Comparison of ENCODE assay signal across 8 cellular contexts in the genomic region with DNA sequence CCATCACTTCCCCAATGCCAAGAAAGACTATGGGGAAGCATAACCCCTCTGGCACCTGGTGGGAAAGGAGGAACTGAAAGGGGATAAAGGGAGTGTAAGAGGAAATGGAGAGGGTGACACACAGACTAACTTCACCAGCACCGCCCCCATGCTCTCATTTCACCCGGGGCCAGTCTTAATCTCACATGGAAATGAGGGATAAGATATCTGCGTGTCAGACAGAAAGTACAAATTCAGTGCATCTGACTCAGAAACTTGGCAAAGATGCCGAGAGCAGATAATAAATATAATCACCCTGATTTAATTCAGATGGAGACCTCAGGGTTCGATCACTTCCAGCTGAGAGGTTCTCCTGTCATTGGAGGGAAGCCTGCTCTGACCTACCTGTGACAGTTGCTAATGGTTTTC.
A peak's percentile ranks its signal among the peaks of the same experiment; 100 is the strongest.
DNase-seq lines count a peak whose midpoint lies in the region; ATAC-seq and TF ChIP-seq lines count a peak whose summit lies in the region.

No MANE protein-coding gene starts in this region.

- H2AFZ ChIP-seq in MM.1S (ENCODE audit: low read length), result no peak overlapping the region

- no peaks in the 10 kb centered on the region for H3K9me3 Mint-ChIP-seq in activated T-helper 17 cell treated with anti-CD3 and anti-CD28 coated beads, Interleukin-2, amount 50 U/mL, for 72 hours
- H3K9me3 Mint-ChIP-seq in stimulated activated naive B cell treated with anti-CD40 and anti-IgM and Interleukin-4, amounts not matched to agents 10 μg/mL and 1 μg/mL and 100 μg/mL, for 72 hours, result no peaks in the 10 kb centered on the region

- H3K9ac ChIP-seq in MM.1S (ENCODE audit: low read length), result no peak overlapping the region

- H3K27me3 Mint-ChIP-seq in activated T-helper 17 cell treated with anti-CD3 and anti-CD28 coated beads, Interleukin-2, amount 50 U/mL, for 72 hours, result no peaks in the 10 kb centered on the region
- no peaks in the 10 kb centered on the region for H3K27me3 Mint-ChIP-seq in stimulated activated naive B cell treated with anti-CD40 and anti-IgM and Interleukin-4, amounts not matched to agents 10 μg/mL and 1 μg/mL and 100 μg/mL, for 72 hours

- peaks cover 19% of the 10 kb centered on the region for H3K4me1 Mint-ChIP-seq in activated T-helper 17 cell treated with anti-CD3 and anti-CD28 coated beads, Interleukin-2, amount 50 U/mL, for 72 hours
- peaks cover 21 to 24% of the 10 kb centered on the region in 2 donors for H3K4me1 Mint-ChIP-seq in stimulated activated naive B cell treated with anti-CD40 and anti-IgM and Interleukin-4, amounts not matched to agents 10 μg/mL and 1 μg/mL and 100 μg/mL, for 72 hours

- H3K9me3 ChIP-seq in MM.1S (replicated peaks; ENCODE audit: insufficient read depth, low read length), result no peaks in the 10 kb centered on the region

- H3K27ac Mint-ChIP-seq in activated T-helper 17 cell treated with anti-CD3 and anti-CD28 coated beads, Interleukin-2, amount 50 U/mL, for 72 hours, result no peak overlapping the region
- no peak overlapping the region for H3K27ac Mint-ChIP-seq in stimulated activated naive B cell treated with anti-CD40 and anti-IgM and Interleukin-4, amounts not matched to agents 10 μg/mL and 1 μg/mL and 100 μg/mL, for 72 hours

- no peak overlapping the region for H3K4me3 Mint-ChIP-seq in activated T-helper 17 cell treated with anti-CD3 and anti-CD28 coated beads, Interleukin-2, amount 50 U/mL, for 72 hours
- no peak overlapping the region for H3K4me3 Mint-ChIP-seq in stimulated activated naive B cell treated with anti-CD40 and anti-IgM and Interleukin-4, amounts not matched to agents 10 μg/mL and 1 μg/mL and 100 μg/mL, for 72 hours

- no peaks in the 10 kb centered on the region for H3K9me2 ChIP-seq in MM.1S (replicated peaks; ENCODE audit: insufficient read depth, low read length)

- no peaks in the 10 kb centered on the region for H4K20me1 ChIP-seq in MM.1S (ENCODE audit: insufficient read depth, low read length)

- no peak overlapping the region for H3K4me2 ChIP-seq in MM.1S (ENCODE audit: low read depth, low read length)

- 0 out of 2 replicates have a peak, but pooled peaks cover 6% of the 10 kb centered on the region for H3F3A ChIP-seq in MM.1S (ENCODE audit: insufficient read depth, low read length)

- H3K4me1 ChIP-seq in MM.1S (ENCODE audit: low read length), result peaks cover 24% of the 10 kb centered on the region

- no peak overlapping the region for H3K27ac ChIP-seq in MM.1S (ENCODE audit: low read length)

- no peaks in the 10 kb centered on the region for H3K27me3 ChIP-seq in MM.1S (replicated peaks; ENCODE audit: insufficient read depth, low read length)

- ATAC-seq in activated T-helper 17 cell treated with anti-CD3 and anti-CD28 coated beads, Interleukin-2, amount 50 U/mL, for 72 hours (replicated peaks), result peak; percentile 62
- peak; percentile 56 to 63 for ATAC-seq in stimulated activated naive B cell treated with anti-CD40 and anti-IgM and Interleukin-4, amounts not matched to agents 10 μg/mL and 1 μg/mL and 100 μg/mL, for 72 hours (replicated peaks)
- no peak for ATAC-seq in HG03108 (IDR thresholded peaks at IDR 0.05; ENCODE audit: unreplicated experiment)

- peak; percentile 9 to 10 for DNase-seq in activated CD4-positive, alpha-beta T cell treated with anti-CD3 and anti-CD28 coated beads for 4 hours
- DNase-seq in activated CD4-positive, alpha-beta T cell treated with anti-CD3 and anti-CD28 coated beads, Interleukin-2, amount 50 U/mL, for 1 hour, result no peak
- DNase-seq in kidney tubule cell (ENCODE audit: low spot score) (peak; percentile 26), NCI-H774 (lab: John Stamatoyannopoulos, UW) (no peak), MM.1S (no peak)
- peak; percentile 13 for DNase-seq in stimulated activated naive B cell treated with anti-CD40 and anti-IgM and Interleukin-4, amounts not matched to agents 10 μg/mL and 1 μg/mL and 100 μg/mL, for 72 hours

- no peaks in the 10 kb centered on the region for H3K36me3 ChIP-seq in MM.1S (replicated peaks; ENCODE audit: insufficient read depth, low read length)

- no peaks in the 10 kb centered on the region for H3K36me3 Mint-ChIP-seq in activated T-helper 17 cell treated with anti-CD3 and anti-CD28 coated beads, Interleukin-2, amount 50 U/mL, for 72 hours (ENCODE audit: low read depth)
- H3K36me3 Mint-ChIP-seq in stimulated activated naive B cell treated with anti-CD40 and anti-IgM and Interleukin-4, amounts not matched to agents 10 μg/mL and 1 μg/mL and 100 μg/mL, for 72 hours, result no peaks in the 10 kb centered on the region

- H3K4me3 ChIP-seq in MM.1S (ENCODE audit: low read length), result no peak overlapping the region

- TF ChIP-seq CTCF in MM.1S (IDR thresholded peaks at IDR 0.05; ENCODE audit: low read length), result no peak

- H3K79me2 ChIP-seq in MM.1S (ENCODE audit: low read length), result no peaks in the 10 kb centered on the region

Comparison
In these comparisons a context has a peak if more than half of its experiments do, and no peak if none do; other contexts are left out.
1. DNase-seq: peak in activated CD4-positive, alpha-beta T cell treated with anti-CD3 and anti-CD28 coated beads for 4 hours (2 of 2), kidney tubule cell (single experiment) and stimulated activated naive B cell treated with anti-CD40 and anti-IgM and Interleukin-4, amounts not matched to agents 10 μg/mL and 1 μg/mL and 100 μg/mL, for 72 hours (single experiment); none in activated CD4-positive, alpha-beta T cell treated with anti-CD3 and anti-CD28 coated beads, Interleukin-2, amount 50 U/mL, for 1 hour (single experiment), NCI-H774 (single experiment) and MM.1S (single experiment).